Comparison of ENCODE assay signal across 22 cellular contexts in the genomic region with DNA sequence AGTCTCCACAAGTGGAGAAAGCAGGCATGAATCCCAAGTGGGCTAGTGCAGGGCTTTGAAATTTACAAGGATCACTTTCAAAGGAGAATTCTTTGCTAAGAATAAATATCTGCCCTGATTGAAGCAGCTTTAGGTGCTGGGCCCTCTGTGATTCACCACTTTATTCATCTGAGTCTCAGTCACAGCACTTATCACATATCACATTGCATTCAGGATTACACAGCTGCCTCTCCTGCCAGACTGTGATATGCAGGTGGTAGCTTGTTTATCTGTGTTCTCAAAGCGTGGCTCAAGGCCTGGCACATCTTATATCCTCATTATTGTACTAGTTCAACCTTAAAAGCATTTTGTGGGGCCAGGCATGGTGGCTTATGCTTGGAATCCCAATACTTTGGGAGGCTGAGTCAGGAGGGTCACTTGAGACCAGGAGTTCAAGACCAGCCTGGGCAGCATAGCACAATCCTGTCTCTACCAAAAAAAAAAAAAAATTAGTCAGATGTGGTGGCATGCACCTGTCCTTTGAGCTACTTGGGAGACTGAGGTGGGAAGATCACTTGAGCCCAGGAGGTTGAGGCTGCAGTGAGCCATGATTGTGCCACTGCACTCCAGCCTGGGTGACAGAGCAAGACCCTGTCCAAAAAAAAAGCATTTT.
DNase-seq lines count a peak whose midpoint lies in the region; ATAC-seq, FAIRE-seq and TF ChIP-seq lines count a peak whose summit lies in the region.
"Had no signal": no experiment of that assay in that cellular context is flagged by ENCODE, and none has a peak within 500 bp of the region (broad histone marks: within the 10 kb centered on the region; RNA-seq: fewer than 3 reads in every experiment).

No MANE protein-coding gene starts in this region.

- no peak for TF ChIP-seq POLR2A in K562 (conservative IDR thresholded peaks at IDR 0.05)

- ATAC-seq in K562 (no peak), GM21786 (IDR thresholded peaks at IDR 0.05; ENCODE audit: unreplicated experiment) (no peak), GM21528 (IDR thresholded peaks at IDR 0.05; ENCODE audit: low FRiP score, unreplicated experiment) (no peak), HG03457 (IDR thresholded peaks at IDR 0.05; ENCODE audit: unreplicated experiment) (no peak)
- ATAC-seq: lower lobe of right lung; pancreas; stimulated activated naive CD8-positive, alpha-beta T cell treated with anti-CD3 and anti-CD28 coated beads, Interleukin-15, amount 100 ng/mL, for 72 hours had no signal

- H3K4me1 ChIP-seq in K562 (replicated peaks in 1 of 2; ENCODE audit: control insufficient read depth in 2 of 2, insufficient read depth in 2 of 2, low read length in 2 of 2), result no peaks in the 10 kb centered on the region
- H3K4me1 ChIP-seq: lower lobe of right lung, pancreas had no signal

- no peak overlapping the region for H3K9ac ChIP-seq in K562 (ENCODE audit: insufficient read depth in 1 of 2, low read depth in 2 of 2, low read length in 2 of 2)

- H2AFZ ChIP-seq in K562 (ENCODE audit: low read depth, low read length), result no peak overlapping the region
- H2AFZ ChIP-seq: PC-9 had no signal

- POLR2A ChIA-PET in K562 (lab: Yijun Ruan, JAX), result interaction anchor here (0.8 to 1.3 kb wide), 2 partner anchors 10 to 32 kb away, joined by 3 to 4 read pairs; no protein-coding TSS in a partner anchor

- intact Hi-C loops in K562 (cut with micrococcal nuclease), result no loop called here

- BruUV-seq in K562 (replicated peaks; lab: Mats Ljungman, UMichigan), result no TSS peak

- no peaks in the 10 kb centered on the region for H3K79me2 ChIP-seq in K562 (ENCODE audit: control insufficient read depth, insufficient read depth, low read length)

- TF ChIP-seq RAD21 in K562 (CRISPR knock-in tag; conservative IDR thresholded peaks at IDR 0.05 in 1 of 2, IDR thresholded peaks at IDR 0.05 in 1 of 2), result no peak

- DNase-seq in COLO668 (lab: John Stamatoyannopoulos, UW; ENCODE audit: unreplicated experiment) (peak; percentile 63), NCI-H1105 treated with DMSO at 0.1 percent for 48 hours (lab: John Stamatoyannopoulos, UW) (peak; percentile 26), NCI-H2196 (lab: John Stamatoyannopoulos, UW; ENCODE audit: unreplicated experiment) (peak; percentile 46), K562 (ENCODE audit: extremely low read depth in 1 of 4, low spot score in 3 of 4) (no peak), G401 (ENCODE audit: low spot score) (no peak)
- DNase-seq: activated CD4-positive, alpha-beta T cell treated with anti-CD3 and anti-CD28 coated beads, Interleukin-2, amount 50 U/mL, for 1 hour; activated naive CD4-positive, alpha-beta T cell treated with Interleukin-2 at 50 U/mL for 16 hours; central memory CD4-positive, alpha-beta T cell; effector CD4-positive, alpha-beta T cell; H7; head of caudate nucleus; lower lobe of right lung; naive B cell; NCI-H526; pancreas; PC-9; stimulated activated CD4-positive, alpha-beta T cell treated with anti-CD3 and anti-CD28 coated beads, Interleukin-2, amount 100 ng/mL, for 24 hours; stimulated activated naive CD8-positive, alpha-beta T cell treated with anti-CD3 and anti-CD28 coated beads, Interleukin-15, amount 100 ng/mL, for 72 hours had no signal

- H3K27me3 ChIP-seq in K562 (ENCODE audit: control insufficient read depth in 2 of 2, insufficient read depth in 2 of 2, low read length in 2 of 2), result no peaks in the 10 kb centered on the region
- H3K27me3 ChIP-seq: pancreas had no signal

- no peaks in the 10 kb centered on the region for H3K36me3 ChIP-seq in K562 (ENCODE audit: control insufficient read depth, insufficient read depth, low read length)
- H3K36me3 ChIP-seq: lower lobe of right lung, pancreas had no signal

- TF ChIP-seq CTCF in K562 (IDR thresholded peaks at IDR 0.05 in 2 of 3, conservative IDR thresholded peaks at IDR 0.05 in 1 of 3; ENCODE audit: insufficient read depth in 2 of 3, low read depth in 1 of 3, low read length in 3 of 3), result no peak

- FAIRE-seq in K562 (lab: Jason Lieb, UNC), result no peak
- FAIRE-seq: pancreas had no signal

- H3K4me3 ChIP-seq in K562, result no peak overlapping the region
- H3K4me3 ChIP-seq: lower lobe of right lung, pancreas, PC-9 had no signal

- no peak for TF ChIP-seq EP300 in K562 (IDR thresholded peaks at IDR 0.05; ENCODE audit: low read length)

- H3K9me3 ChIP-seq in K562 (replicated peaks; ENCODE audit: control insufficient read depth, insufficient read depth, low read depth, low read length), result no peaks in the 10 kb centered on the region
- H3K9me3 ChIP-seq: lower lobe of right lung, pancreas had no signal

- H4K20me1 ChIP-seq in K562 (replicated peaks; ENCODE audit: control insufficient read depth, insufficient read depth, low read length), result no peaks in the 10 kb centered on the region

- CTCF ChIA-PET in K562 (lab: Yijun Ruan, JAX; ENCODE audit: low intra/inter-chr PET ratio), result no interaction called here

- WGBS in K562 (ENCODE audit: insufficient coverage, low coverage, missing lambda C conversion rate), result 5% methylated on average over 1 of the region's 1 CpG

- in situ Hi-C loops in K562 (cut with MboI), result no loop called here
- in situ Hi-C loops in G401 (cut with HindIII; ENCODE audit: low sequenced_read_pairs), result no loop called here

- no peak overlapping the region for H3K4me2 ChIP-seq in K562 (ENCODE audit: insufficient read depth, low read length)
- H3K4me2 ChIP-seq: PC-9 had no signal

- H3K27ac ChIP-seq in K562 (ENCODE audit: extremely low read depth, low read depth, low read length), result no peak overlapping the region
- H3K27ac ChIP-seq: C4-2B, lower lobe of right lung, pancreas, PC-9 had no signal

- H3K9me1 ChIP-seq in K562 (ENCODE audit: control insufficient read depth, insufficient read depth, low read length), result no peaks in the 10 kb centered on the region

TF ChIP-seq in K562, 482 proteins besides CTCF, POLR2A, EP300 and RAD21:
- TF ChIP-seq PHB2 (IDR thresholded peaks at IDR 0.05; ENCODE audit: low read depth) (no peak), CBFA2T2 (conservative IDR thresholded peaks at IDR 0.05) (peak; percentile 35; the same call in 1 of the 2 replicates), CBFA2T3 (IDR thresholded peaks at IDR 0.05) (peak; percentile 62), TEAD4 (IDR thresholded peaks at IDR 0.05; ENCODE audit: low read length) (peak; percentile 40; the same call in 1 of the 2 replicates), TEAD4 (CRISPR knock-in tag; IDR thresholded peaks at IDR 0.05; ENCODE audit: borderline replicate concordance) (no peak)

Comparison
In these comparisons a context has a peak if more than half of its experiments do, and no peak if none do; other contexts are left out.
1. DNase-seq: peak in COLO668 (single experiment), NCI-H1105 treated with DMSO at 0.1 percent for 48 hours (single experiment) and NCI-H2196 (single experiment); none in K562 (0 of 4) and G401 (single experiment).